Comparison of ENCODE assay signal across 22 cellular contexts in genomic region chr20:11882651-11883050, GRCh38.
"Had no signal": no experiment of that assay in that cellular context is flagged by ENCODE, and none has a peak within 500 bp of the region (broad histone marks: within the 10 kb centered on the region; RNA-seq: fewer than 3 reads in every experiment).

No MANE protein-coding gene starts in this region.

- H3K27ac ChIP-seq: coronary artery, dorsolateral prefrontal cortex, esophagus squamous epithelium, gastrocnemius medialis, heart right ventricle, left ventricle myocardium inferior, lower lobe of right lung, ovary had no signal

- H3K4me1 Mint-ChIP-seq: memory B cell, natural killer cell, neural crest cell had no signal

- H3K36me3 Mint-ChIP-seq: memory B cell, mesothelial cell of epicardium, natural killer cell had no signal

- ATAC-seq: gastrocnemius medialis, heart right ventricle, left cardiac atrium, lower lobe of right lung, natural killer cell, right cardiac atrium had no signal

- H3K9me3 Mint-ChIP-seq: natural killer cell had no signal

- DNase-seq: dorsolateral prefrontal cortex; effector CD8-positive, alpha-beta T cell; esophagus squamous epithelium; gastrocnemius medialis; heart right ventricle; hypothalamus; left cardiac atrium; left ventricle myocardium inferior; lower lobe of right lung; natural killer cell; ovary; stimulated activated CD4-positive, alpha-beta T cell treated with anti-CD3 and anti-CD28 coated beads, Interleukin-2, amount 100 ng/mL, for 48 hours; stimulated activated naive CD4-positive, alpha-beta T cell treated with Interleukin-2 at 50 U/mL for 16 hours; trophoblast cell had no signal

- H3K36me3 ChIP-seq: esophagus squamous epithelium, gastrocnemius medialis, heart right ventricle, left ventricle myocardium inferior, lower lobe of right lung, ovary had no signal

- FAIRE-seq: islet of Langerhans had no signal

- H3K27ac Mint-ChIP-seq: memory B cell, mesothelial cell of epicardium, natural killer cell, progenitor cell of endocrine pancreas had no signal

- H3K4me1 ChIP-seq: esophagus squamous epithelium, gastrocnemius medialis, heart right ventricle, left ventricle myocardium inferior, lower lobe of right lung had no signal

- H3K4me3 Mint-ChIP-seq: memory B cell, mesothelial cell of epicardium, natural killer cell, neural crest cell had no signal

- H3K4me3 ChIP-seq: coronary artery, dorsolateral prefrontal cortex, esophagus squamous epithelium, gastrocnemius medialis, heart right ventricle, left ventricle myocardium inferior, lower lobe of right lung, ovary, smooth muscle cell had no signal

- H3K27me3 Mint-ChIP-seq: memory B cell, progenitor cell of endocrine pancreas had no signal

- H3K9me3 ChIP-seq: esophagus squamous epithelium, gastrocnemius medialis, lower lobe of right lung, ovary had no signal

- H3K27me3 ChIP-seq: dorsolateral prefrontal cortex, esophagus squamous epithelium, gastrocnemius medialis, heart right ventricle, ovary had no signal
